In genomic region chr1:21268281-21269239, GRCh38 we compare ENCODE assay signal across 13 cellular contexts. TPM values are rescaled to one million over a fixed set of nuclear protein-coding genes. Genes with fewer than 3 reads are reported as not detected.
DNase-seq lines count a peak whose midpoint lies in the region; ATAC-seq and TF ChIP-seq lines count a peak whose summit lies in the region.
"Had no signal": no experiment of that assay in that cellular context is flagged by ENCODE, and none has a peak within 500 bp of the region (broad histone marks: within the 10 kb centered on the region; RNA-seq: fewer than 3 reads in every experiment).

No MANE protein-coding gene starts in this region.

- H3K9me2 ChIP-seq in SK-N-SH: no peaks in the 10 kb centered on the region

- TF ChIP-seq CTCF in SK-N-SH (IDR thresholded peaks at IDR 0.05) (no peak), right lobe of liver (IDR thresholded peaks at IDR 0.05) (peak in 3 of 4 donors; percentile 20 to 31 (median 24)), type B pancreatic cell (conservative IDR thresholded peaks at IDR 0.05) (no peak)

- no peaks in the 10 kb centered on the region for H3K27me3 Mint-ChIP-seq in activated T-helper 17 cell treated with anti-CD3 and anti-CD28 coated beads, Interleukin-2, amount 50 U/mL, for 72 hours
- H3K27me3 Mint-ChIP-seq in type B pancreatic cell: no peaks in the 10 kb centered on the region
- H3K27me3 Mint-ChIP-seq: activated naive CD8-positive, alpha-beta T cell treated with anti-CD3 and anti-CD28 coated beads, Interleukin-2, amount 10 ng/mL, durations not matched to agents 7 days and 5 days had no signal

- H3K4me1 ChIP-seq in SK-N-SH (ENCODE audit: control insufficient read depth in 1 of 2, insufficient read depth in 2 of 2, low read depth in 1 of 2, low read length in 1 of 2) (peaks cover 0 to 34% of the 10 kb centered on the region in 2 experiments; a peak in 1 of 4 replicates), right lobe of liver (peaks cover 0 to 49% (median 20%) of the 10 kb centered on the region in 4 donors)

- H3K9me3 ChIP-seq in SK-N-SH: no peaks in the 10 kb centered on the region
- no peaks in the 10 kb centered on the region for H3K9me3 ChIP-seq in right lobe of liver

- DNase-seq in SK-N-SH (no peak), right lobe of liver (peak; percentile 73 to 80 (median 76)), type B pancreatic cell (ENCODE audit: extremely low spot score, unreplicated experiment) (no peak), hippocampal formation (lab: John Stamatoyannopoulos, UW) (no peak)
- no peak for DNase-seq in stimulated activated CD4-positive, alpha-beta T cell treated with anti-CD3 and anti-CD28 coated beads, Interleukin-2, amount 100 ng/mL, for 48 hours
- no peak for DNase-seq in activated CD8-positive, alpha-beta memory T cell treated with anti-CD3 and anti-CD28 coated beads, Interleukin-2, amount 50 U/mL, for 4 hours
- DNase-seq: activated CD8-positive, alpha-beta T cell treated with anti-CD3 and anti-CD28 coated beads, Interleukin-2, amount 10 ng/mL, durations not matched to agents 7 days and 5 days; activated naive CD8-positive, alpha-beta T cell treated with anti-CD3 and anti-CD28 coated beads, Interleukin-2, amount 10 ng/mL, durations not matched to agents 7 days and 5 days; endodermal cell; NCI-H526 had no signal

- intact Hi-C loops in right lobe of liver (cut with DNase I): loop anchor here in 1 of 2 donors (10.0 kb wide), 1 partner anchor 66 kb away; no protein-coding TSS in a partner anchor

- ATAC-seq in SK-N-SH treated with all-trans-retinoic acid at 6 μM for 48 hours (no peak), right lobe of liver (peak; percentile 46 to 58 (median 51))
- no peak for ATAC-seq in activated T-helper 17 cell treated with anti-CD3 and anti-CD28 coated beads, Interleukin-2, amount 50 U/mL, for 72 hours (replicated peaks)
- ATAC-seq: activated CD8-positive, alpha-beta T cell treated with anti-CD3 and anti-CD28 coated beads, Interleukin-2, amount 10 ng/mL, durations not matched to agents 7 days and 5 days had no signal

- peak overlapping the region; percentile 72 for H3K27ac Mint-ChIP-seq in activated T-helper 17 cell treated with anti-CD3 and anti-CD28 coated beads, Interleukin-2, amount 50 U/mL, for 72 hours
- H3K27ac Mint-ChIP-seq in type B pancreatic cell: peak overlapping the region; percentile 50
- H3K27ac Mint-ChIP-seq: activated naive CD8-positive, alpha-beta T cell treated with anti-CD3 and anti-CD28 coated beads, Interleukin-2, amount 10 ng/mL, durations not matched to agents 7 days and 5 days; endodermal cell; T-helper 1 cell treated with Interleukin-12 subunit alpha and Interleukin-12 subunit beta and Interleukin-4 antibody, amounts not matched to agents 30 μg/mL and 1 μg/mL, for 36 hours had no signal

- H3K4me1 Mint-ChIP-seq in activated T-helper 17 cell treated with anti-CD3 and anti-CD28 coated beads, Interleukin-2, amount 50 U/mL, for 72 hours: peaks cover 30% of the 10 kb centered on the region
- H3K4me1 Mint-ChIP-seq in type B pancreatic cell (ENCODE audit: unreplicated experiment): peaks cover 12% of the 10 kb centered on the region

- no peak for TF ChIP-seq POLR2A in right lobe of liver (IDR thresholded peaks at IDR 0.05)

- no peaks in the 10 kb centered on the region for H3K79me2 ChIP-seq in SK-N-SH (ENCODE audit: insufficient read depth)

- POLR2A ChIA-PET in SK-N-SH (lab: Yijun Ruan, JAX): no interaction called here

- TF ChIP-seq EP300 in SK-N-SH (IDR thresholded peaks at IDR 0.05; ENCODE audit: borderline replicate concordance in 1 of 2, low read depth in 1 of 2, low read length in 1 of 2): no peak

- H3K4me3 ChIP-seq in SK-N-SH (ENCODE audit: low read depth in 2 of 2, low read length in 1 of 2): no peak overlapping the region
- H3K4me3 ChIP-seq in right lobe of liver: no peak overlapping the region

- H3F3A ChIP-seq in SK-N-SH (replicated peaks; ENCODE audit: insufficient read depth): peaks cover 4% of the 10 kb centered on the region

- no peak overlapping the region for H3K9ac ChIP-seq in SK-N-SH

- H3K4me3 Mint-ChIP-seq in activated T-helper 17 cell treated with anti-CD3 and anti-CD28 coated beads, Interleukin-2, amount 50 U/mL, for 72 hours: no peak overlapping the region
- no peak overlapping the region for H3K4me3 Mint-ChIP-seq in type B pancreatic cell
- H3K4me3 Mint-ChIP-seq: activated CD8-positive, alpha-beta T cell treated with anti-CD3 and anti-CD28 coated beads, Interleukin-2, amount 10 ng/mL, durations not matched to agents 7 days and 5 days; activated naive CD8-positive, alpha-beta T cell treated with anti-CD3 and anti-CD28 coated beads, Interleukin-2, amount 10 ng/mL, durations not matched to agents 7 days and 5 days; endodermal cell; T-helper 1 cell treated with Interleukin-12 subunit alpha and Interleukin-12 subunit beta and Interleukin-4 antibody, amounts not matched to agents 30 μg/mL and 1 μg/mL, for 36 hours had no signal

- WGBS in SK-N-SH (ENCODE audit: low lambda C conversion rate): 81% methylated on average over 9 of the region's 17 CpGs
- WGBS in right lobe of liver (ENCODE audit: insufficient coverage, low coverage, low lambda C conversion rate, missing lambda C conversion rate): 16% methylated on average over 5 of the region's 17 CpGs

- TF ChIP-seq RAD21 in SK-N-SH (IDR thresholded peaks at IDR 0.05; ENCODE audit: low read length): 0 out of 2 replicates have a peak, but pooled peaks have one; percentile 5

- no peaks in the 10 kb centered on the region for H3K27me3 ChIP-seq in SK-N-SH (ENCODE audit: insufficient read depth)
- H3K27me3 ChIP-seq in right lobe of liver: no peaks in the 10 kb centered on the region

- H3K9me3 Mint-ChIP-seq in activated T-helper 17 cell treated with anti-CD3 and anti-CD28 coated beads, Interleukin-2, amount 50 U/mL, for 72 hours: no peaks in the 10 kb centered on the region
- H3K9me3 Mint-ChIP-seq in type B pancreatic cell: no peaks in the 10 kb centered on the region
- H3K9me3 Mint-ChIP-seq: activated naive CD8-positive, alpha-beta T cell treated with anti-CD3 and anti-CD28 coated beads, Interleukin-2, amount 10 ng/mL, durations not matched to agents 7 days and 5 days; endodermal cell; T-helper 1 cell treated with Interleukin-12 subunit alpha and Interleukin-12 subunit beta and Interleukin-4 antibody, amounts not matched to agents 30 μg/mL and 1 μg/mL, for 36 hours had no signal

- CTCF ChIA-PET in SK-N-SH (lab: Yijun Ruan, JAX): interaction anchor here (0.9 to 7.5 kb wide), 13 partner anchors 8 to 386 kb away, joined by 3 to 95 read pairs (median 25); no protein-coding TSS in a partner anchor

- peaks cover 5 to 45% of the 10 kb centered on the region in 2 experiments for H3K36me3 ChIP-seq in SK-N-SH (replicated peaks in 1 of 2; ENCODE audit: control insufficient read depth in 1 of 2, insufficient read depth in 2 of 2, low read length in 1 of 2)
- peaks cover 0 to 18% (median 0%) of the 10 kb centered on the region in 4 donors for H3K36me3 ChIP-seq in right lobe of liver

- peaks cover 100% of the 10 kb centered on the region for H3K36me3 Mint-ChIP-seq in activated T-helper 17 cell treated with anti-CD3 and anti-CD28 coated beads, Interleukin-2, amount 50 U/mL, for 72 hours (ENCODE audit: low read depth)
- H3K36me3 Mint-ChIP-seq in type B pancreatic cell: peaks cover 21% of the 10 kb centered on the region

- H3K27ac ChIP-seq in SK-N-SH (ENCODE audit: low read depth in 2 of 2, low read length in 1 of 2) (peak overlapping the region in 1 of 2 experiments; percentile 17; a peak in 1 of 4 replicates), right lobe of liver (peak overlapping the region in 1 of 3 donors; percentile 27)

- H3K4me2 ChIP-seq in SK-N-SH: no peak overlapping the region

- H4K20me1 ChIP-seq in SK-N-SH (ENCODE audit: insufficient read depth): no peaks in the 10 kb centered on the region

- H2AFZ ChIP-seq in SK-N-SH (ENCODE audit: low read depth): no peak overlapping the region

TF ChIP-seq in SK-N-SH, 30 proteins besides CTCF, POLR2A, EP300 and RAD21 (continues in another document):
- TF ChIP-seq CHD2 (IDR thresholded peaks at IDR 0.05; ENCODE audit: low read length, partially characterized antibody) (no peak), NRF1 (IDR thresholded peaks at IDR 0.05; ENCODE audit: low read depth, low read length) (no peak), MXI1 (IDR thresholded peaks at IDR 0.05; ENCODE audit: low read depth, low read length) (no peak), JUND (IDR thresholded peaks at IDR 0.05) (no peak), GABPA (IDR thresholded peaks at IDR 0.05; ENCODE audit: low read depth) (no peak), USF1 (IDR thresholded peaks at IDR 0.05; ENCODE audit: borderline replicate concordance, low read depth) (no peak), RFX5 (IDR thresholded peaks at IDR 0.05; ENCODE audit: low read length) (no peak)

TF ChIP-seq in SK-N-SH treated with all-trans-retinoic acid at 6 μM for 48 hours, 23 proteins besides CTCF, POLR2A, EP300 and RAD21 (continues in another document):
- no peak for TF ChIP-seq POU6F1 (CRISPR knock-in tag; IDR thresholded peaks at IDR 0.05; ENCODE audit: borderline replicate concordance, low read depth)
- no peak for TF ChIP-seq CSDC2 (CRISPR knock-in tag; IDR thresholded peaks at IDR 0.05)
- no peak for TF ChIP-seq TCF4 (CRISPR knock-in tag; IDR thresholded peaks at IDR 0.05; ENCODE audit: borderline replicate concordance)
- no peak for TF ChIP-seq TOX (CRISPR knock-in tag; IDR thresholded peaks at IDR 0.05; ENCODE audit: borderline replicate concordance)
- no peak for TF ChIP-seq ZFP30 (CRISPR knock-in tag; IDR thresholded peaks at IDR 0.05)

RNA-seq across cellular contexts. Expression of gene ECE1, which starts 21.7 kb away (rescaled TPM):
- 62.3 and 96.6 TPM in 2 replicates for polyA plus RNA-seq in SK-N-SH (2012; rRNA removed)
- polyA plus RNA-seq in SK-N-SH (2012; cell fraction: cytosol; rRNA removed): 48.1 and 60.4 TPM in 2 replicates
- 53.0 and 69.9 TPM in 2 replicates for polyA plus RNA-seq in SK-N-SH (2012; cell fraction: nucleus; rRNA removed)
- total RNA-seq in activated T-helper 17 cell treated with anti-CD3 and anti-CD28 coated beads, Interleukin-2, amount 50 U/mL, for 72 hours: 100 to 1,000 TPM in 1 of 2 donors, 10 to 100 TPM in 1; 75.4 to 219 TPM
- 10 to 100 TPM; 39.7 to 61.3 (median 43.8) TPM for total RNA-seq in right lobe of liver
- total RNA-seq in type B pancreatic cell (ENCODE audit: low replicate concordance): 37.2 and 49.8 TPM in 2 replicates

Comparison
In these comparisons a context has a peak if more than half of its experiments do, and no peak if none do; other contexts are left out.
1. DNase-seq: peak in right lobe of liver (3 of 3); none in SK-N-SH (single experiment), type B pancreatic cell (single experiment), hippocampal formation (0 of 2), stimulated activated CD4-positive, alpha-beta T cell treated with anti-CD3 and anti-CD28 coated beads, Interleukin-2, amount 100 ng/mL, for 48 hours (0 of 2) and activated CD8-positive, alpha-beta memory T cell treated with anti-CD3 and anti-CD28 coated beads, Interleukin-2, amount 50 U/mL, for 4 hours (single experiment).
2. CTCF ChIP-seq: peak in right lobe of liver (3 of 4); none in SK-N-SH (single experiment) and type B pancreatic cell (single experiment).
3. ATAC-seq: peak in right lobe of liver (4 of 4); none in SK-N-SH treated with all-trans-retinoic acid at 6 μM for 48 hours (single experiment) and activated T-helper 17 cell treated with anti-CD3 and anti-CD28 coated beads, Interleukin-2, amount 50 U/mL, for 72 hours (single experiment).